ENCODE assay signal across 8 cellular contexts in genomic region chr4:121307441-121308327, GRCh38.
DNase-seq lines count a peak whose midpoint lies in the region; ATAC-seq and TF ChIP-seq lines count a peak whose summit lies in the region.

No MANE protein-coding gene starts in this region.

- H3K27me3 ChIP-seq in CD4-positive, CD25-positive, alpha-beta regulatory T cell (ENCODE audit: control insufficient read depth, insufficient read depth, low read length): no peaks in the 10 kb centered on the region
- H3K27me3 ChIP-seq in gastrocnemius medialis: no peaks in the 10 kb centered on the region

- H3K27ac Mint-ChIP-seq in CD4-positive, CD25-positive, alpha-beta regulatory T cell: no peak overlapping the region
- no peak overlapping the region for H3K27ac Mint-ChIP-seq in activated CD8-positive, alpha-beta T cell treated with anti-CD3 and anti-CD28 coated beads, Interleukin-2, amount 10 ng/mL, durations not matched to agents 7 days and 5 days
- no peak overlapping the region for H3K27ac Mint-ChIP-seq in glutamatergic neuron (ENCODE audit: unreplicated experiment)

- intact Hi-C loops in gastrocnemius medialis (cut with DNase I; ENCODE audit: low total_unique reads): no loop called here

- H3K36me3 Mint-ChIP-seq in CD4-positive, CD25-positive, alpha-beta regulatory T cell: no peaks in the 10 kb centered on the region
- H3K36me3 Mint-ChIP-seq in activated CD8-positive, alpha-beta T cell treated with anti-CD3 and anti-CD28 coated beads, Interleukin-2, amount 10 ng/mL, durations not matched to agents 7 days and 5 days (ENCODE audit: low read depth): no peaks in the 10 kb centered on the region
- H3K36me3 Mint-ChIP-seq in glutamatergic neuron (ENCODE audit: unreplicated experiment): no peaks in the 10 kb centered on the region

- no peak for TF ChIP-seq POLR2A in gastrocnemius medialis (IDR thresholded peaks at IDR 0.05)

- peak; percentile 19 to 69 (median 47) for DNase-seq in CD4-positive, CD25-positive, alpha-beta regulatory T cell
- DNase-seq in NCI-H345 treated with DMSO at 0.1 percent for 48 hours (lab: John Stamatoyannopoulos, UW; ENCODE audit: unreplicated experiment) (peak; percentile 9), glutamatergic neuron (no peak), gastrocnemius medialis (no peak)
- peak; percentile 66 for DNase-seq in activated CD8-positive, alpha-beta T cell treated with anti-CD3 and anti-CD28 coated beads, Interleukin-2, amount 10 ng/mL, durations not matched to agents 7 days and 5 days
- DNase-seq in stimulated activated CD4-positive, alpha-beta T cell treated with anti-CD3 and anti-CD28 coated beads, Interleukin-4, amount 100 ng/mL, for 4 hours: peak; percentile 15 to 29

- no peaks in the 10 kb centered on the region for H3K36me3 ChIP-seq in CD4-positive, CD25-positive, alpha-beta regulatory T cell (ENCODE audit: control insufficient read depth, insufficient read depth, low read length)
- no peaks in the 10 kb centered on the region for H3K36me3 ChIP-seq in gastrocnemius medialis

- POLR2A ChIA-PET in activated CD8-positive, alpha-beta T cell treated with anti-CD3 and anti-CD28 coated beads, Interleukin-2, amount 10 ng/mL, durations not matched to agents 7 days and 5 days (lab: Charles Lee): interaction anchor here (1.0 to 1.8 kb wide), 4 partner anchors 51 to 126 kb away, joined by 3 to 7 read pairs (median 3); no protein-coding TSS in a partner anchor

- peaks cover 6 to 27% (median 12%) of the 10 kb centered on the region in 4 donors for H3K4me1 Mint-ChIP-seq in CD4-positive, CD25-positive, alpha-beta regulatory T cell
- peaks cover 20% of the 10 kb centered on the region for H3K4me1 Mint-ChIP-seq in activated CD8-positive, alpha-beta T cell treated with anti-CD3 and anti-CD28 coated beads, Interleukin-2, amount 10 ng/mL, durations not matched to agents 7 days and 5 days (ENCODE audit: low read depth)
- H3K4me1 Mint-ChIP-seq in glutamatergic neuron (ENCODE audit: low read depth, unreplicated experiment): no peaks in the 10 kb centered on the region

- CTCF ChIA-PET in activated CD8-positive, alpha-beta T cell treated with anti-CD3 and anti-CD28 coated beads, Interleukin-2, amount 10 ng/mL, durations not matched to agents 7 days and 5 days (lab: Charles Lee): interaction anchor here (0.6 to 3.5 kb wide), 66 partner anchors 8 to 1238 kb away, joined by 3 to 129 read pairs (median 5); no protein-coding TSS in a partner anchor

- peak in 1 of 2 donors; percentile 28 for ATAC-seq in CD4-positive, CD25-positive, alpha-beta regulatory T cell (ENCODE audit: low read depth in 2 of 2)
- peak; percentile 78 for ATAC-seq in GM18520 (IDR thresholded peaks at IDR 0.05; ENCODE audit: unreplicated experiment)
- ATAC-seq in HG02938 (IDR thresholded peaks at IDR 0.05; ENCODE audit: unreplicated experiment): peak; percentile 96
- ATAC-seq in activated CD8-positive, alpha-beta T cell treated with anti-CD3 and anti-CD28 coated beads, Interleukin-2, amount 10 ng/mL, durations not matched to agents 7 days and 5 days: peak; percentile 61
- ATAC-seq in gastrocnemius medialis: no peak

- H3K27ac ChIP-seq in CD4-positive, CD25-positive, alpha-beta regulatory T cell (ENCODE audit: insufficient read depth, low read length, poor library complexity, severe bottlenecking): no peak overlapping the region
- H3K27ac ChIP-seq in gastrocnemius medialis: no peak overlapping the region

- H3K4me3 ChIP-seq in CD4-positive, CD25-positive, alpha-beta regulatory T cell (ENCODE audit: low read depth, low read length): no peak overlapping the region
- H3K4me3 ChIP-seq in gastrocnemius medialis: no peak overlapping the region

- peaks cover 7% of the 10 kb centered on the region for H3K4me1 ChIP-seq in CD4-positive, CD25-positive, alpha-beta regulatory T cell (ENCODE audit: control insufficient read depth, insufficient read depth, low read length, poor library complexity, severe bottlenecking)
- no peaks in the 10 kb centered on the region for H3K4me1 ChIP-seq in gastrocnemius medialis

- in situ Hi-C loops in gastrocnemius medialis (cut with MboI; ENCODE audit: low sequenced_read_pairs in 4 of 4): no loop called here

- TF ChIP-seq CTCF in glutamatergic neuron (IDR thresholded peaks at IDR 0.05; ENCODE audit: partially characterized antibody, unreplicated experiment): peak; percentile 72
- no peak for TF ChIP-seq CTCF in gastrocnemius medialis (IDR thresholded peaks at IDR 0.05 in 4 of 5, conservative IDR thresholded peaks at IDR 0.05 in 1 of 5)

- H3K9me3 ChIP-seq in CD4-positive, CD25-positive, alpha-beta regulatory T cell (ENCODE audit: control insufficient read depth in 2 of 2, low read length in 2 of 2): no peaks in the 10 kb centered on the region
- no peaks in the 10 kb centered on the region for H3K9me3 ChIP-seq in gastrocnemius medialis

- peaks cover 0 to 2% (median 0%) of the 10 kb centered on the region in 7 donors for H3K9me3 Mint-ChIP-seq in CD4-positive, CD25-positive, alpha-beta regulatory T cell
- H3K9me3 Mint-ChIP-seq in activated CD8-positive, alpha-beta T cell treated with anti-CD3 and anti-CD28 coated beads, Interleukin-2, amount 10 ng/mL, durations not matched to agents 7 days and 5 days (ENCODE audit: insufficient read depth): no peaks in the 10 kb centered on the region
- no peaks in the 10 kb centered on the region for H3K9me3 Mint-ChIP-seq in glutamatergic neuron (ENCODE audit: unreplicated experiment)

- peaks cover 5% of the 10 kb centered on the region for H3K27me3 Mint-ChIP-seq in CD4-positive, CD25-positive, alpha-beta regulatory T cell
- peaks cover 3% of the 10 kb centered on the region for H3K27me3 Mint-ChIP-seq in activated CD8-positive, alpha-beta T cell treated with anti-CD3 and anti-CD28 coated beads, Interleukin-2, amount 10 ng/mL, durations not matched to agents 7 days and 5 days (ENCODE audit: low read depth)
- H3K27me3 Mint-ChIP-seq in glutamatergic neuron (ENCODE audit: unreplicated experiment): no peaks in the 10 kb centered on the region

- H3K4me3 Mint-ChIP-seq in CD4-positive, CD25-positive, alpha-beta regulatory T cell: no peak overlapping the region
- H3K4me3 Mint-ChIP-seq in activated CD8-positive, alpha-beta T cell treated with anti-CD3 and anti-CD28 coated beads, Interleukin-2, amount 10 ng/mL, durations not matched to agents 7 days and 5 days: no peak overlapping the region
- H3K4me3 Mint-ChIP-seq in glutamatergic neuron (ENCODE audit: unreplicated experiment): no peak overlapping the region

Comparison
In these comparisons a context has a peak if more than half of its experiments do, and no peak if none do; other contexts are left out.
1. ATAC-seq: peak in GM18520 (single experiment), HG02938 (single experiment) and activated CD8-positive, alpha-beta T cell treated with anti-CD3 and anti-CD28 coated beads, Interleukin-2, amount 10 ng/mL, durations not matched to agents 7 days and 5 days (single experiment); none in gastrocnemius medialis (0 of 2).
2. DNase-seq: peak in CD4-positive, CD25-positive, alpha-beta regulatory T cell (3 of 3), NCI-H345 treated with DMSO at 0.1 percent for 48 hours (single experiment), activated CD8-positive, alpha-beta T cell treated with anti-CD3 and anti-CD28 coated beads, Interleukin-2, amount 10 ng/mL, durations not matched to agents 7 days and 5 days (single experiment) and stimulated activated CD4-positive, alpha-beta T cell treated with anti-CD3 and anti-CD28 coated beads, Interleukin-4, amount 100 ng/mL, for 4 hours (2 of 2); none in glutamatergic neuron (single experiment) and gastrocnemius medialis (0 of 2).